Comparison of ENCODE assay signal across 8 cellular contexts in genomic region chr15:66253643-66254363, GRCh38. TPM values are rescaled to one million over a fixed set of nuclear protein-coding genes. Genes with fewer than 3 reads are reported as not detected.
DNase-seq lines count a peak whose midpoint lies in the region; ATAC-seq, FAIRE-seq and TF ChIP-seq lines count a peak whose summit lies in the region.

Gene MEGF11 (minus strand): TSS chr15:66253750. CDS start chr15:66128403, 125,347 bp downstream.

- peak within 1 kb of the TSS; percentile 96 for H3K4me3 Mint-ChIP-seq in endothelial cell (ENCODE audit: unreplicated experiment)

- H3K9me3 Mint-ChIP-seq in endothelial cell (ENCODE audit: unreplicated experiment) = no peaks in the 10 kb centered on the region

- H3K4me1 Mint-ChIP-seq in endothelial cell (ENCODE audit: unreplicated experiment) = peaks cover 9% of the 10 kb centered on the region

- POLR2A ChIA-PET in AG04450 (lab: Yijun Ruan, JAX) = no interaction called here

- peaks cover 26% of the 10 kb centered on the region for H3K4me1 ChIP-seq in mononuclear cell (ENCODE audit: insufficient read depth, low read length)

- H3K27ac Mint-ChIP-seq in endothelial cell (ENCODE audit: unreplicated experiment) = peak within 1 kb of the TSS; percentile 16

- 0 out of 2 replicates have a peak, but pooled peaks have one; percentile 18 for TF ChIP-seq POLR2A in H54 (IDR thresholded peaks at IDR 0.05; ENCODE audit: low read depth, low read length)

- ATAC-seq in HG03457 (IDR thresholded peaks at IDR 0.05; ENCODE audit: unreplicated experiment) (no peak), esophagus mucosa (no peak)

- no peaks in the 10 kb centered on the region for H3K36me3 Mint-ChIP-seq in endothelial cell (ENCODE audit: low read depth, unreplicated experiment)

- TF ChIP-seq CTCF in AG04450 (IDR thresholded peaks at IDR 0.05; ENCODE audit: low read depth, low read length) (no peak), endothelial cell (IDR thresholded peaks at IDR 0.05; ENCODE audit: unreplicated experiment) (no peak)

- peaks cover 78% of the 10 kb centered on the region for H3K27me3 ChIP-seq in AG04450 (ENCODE audit: control insufficient read depth, insufficient read depth, low read length)
- H3K27me3 ChIP-seq in mononuclear cell (ENCODE audit: insufficient read depth, low read length) = peaks cover 82% of the 10 kb centered on the region

- H3K4me3 ChIP-seq in AG04450 (ENCODE audit: low read depth, low read length) (peak within 1 kb of the TSS; percentile 45), mononuclear cell (ENCODE audit: low read length) (peak within 1 kb of the TSS; percentile 28)

- CTCF ChIA-PET in AG04450 (lab: Charles Lee) = no interaction called here

- H3K9me3 ChIP-seq in AG04450 (ENCODE audit: control insufficient read depth, insufficient read depth, low read length) = no peaks in the 10 kb centered on the region; the same call in 1 of the 2 replicates
- H3K9me3 ChIP-seq in mononuclear cell (ENCODE audit: low read depth, low read length) = no peaks in the 10 kb centered on the region

- peaks cover 25% of the 10 kb centered on the region for H3K27me3 Mint-ChIP-seq in endothelial cell (ENCODE audit: unreplicated experiment)

- no peak within 1 kb of the TSS for H3K27ac ChIP-seq in AG04450 (ENCODE audit: low read depth, low read length)

- DNase-seq in AG04450 (ENCODE audit: low read depth, low spot score) (no peak), H54 (ENCODE audit: insufficient read length, low spot score) (no peak), SHP77 (lab: John Stamatoyannopoulos, UW) (peak; percentile 48 to 66), endothelial cell (ENCODE audit: low spot score) (peak; percentile 38), urothelium cell line (ENCODE audit: low spot score) (peak; percentile 87)

- FAIRE-seq in H54 (lab: Jason Lieb, UNC) (no peak), urothelium cell line (lab: Jason Lieb, UNC) (peak; percentile 27)

RNA-seq across cellular contexts. Expression of gene MEGF11, which starts in this region (rescaled TPM):
- not detected in 2 replicates for polyA plus RNA-seq in AG04450 (2011; rRNA removed)
- not detected in 2 replicates for polyA minus RNA-seq in AG04450 (2011; rRNA and poly(A)+ RNA removed)
- total RNA-seq in endothelial cell (ENCODE audit: unreplicated experiment) = 0.77 TPM
- total RNA-seq in mononuclear cell = not detected
- not detected for total RNA-seq in esophagus mucosa

Comparison
In these comparisons a context has a peak if more than half of its experiments do, and no peak if none do; other contexts are left out.
1. Peak in DNase-seq in endothelial cell; RNA of the gene not detected or under 1 TPM.
2. DNase-seq: peak in SHP77 (2 of 2) and urothelium cell line (single experiment); none in AG04450 (single experiment) and H54 (single experiment).